In the genomic region with DNA sequence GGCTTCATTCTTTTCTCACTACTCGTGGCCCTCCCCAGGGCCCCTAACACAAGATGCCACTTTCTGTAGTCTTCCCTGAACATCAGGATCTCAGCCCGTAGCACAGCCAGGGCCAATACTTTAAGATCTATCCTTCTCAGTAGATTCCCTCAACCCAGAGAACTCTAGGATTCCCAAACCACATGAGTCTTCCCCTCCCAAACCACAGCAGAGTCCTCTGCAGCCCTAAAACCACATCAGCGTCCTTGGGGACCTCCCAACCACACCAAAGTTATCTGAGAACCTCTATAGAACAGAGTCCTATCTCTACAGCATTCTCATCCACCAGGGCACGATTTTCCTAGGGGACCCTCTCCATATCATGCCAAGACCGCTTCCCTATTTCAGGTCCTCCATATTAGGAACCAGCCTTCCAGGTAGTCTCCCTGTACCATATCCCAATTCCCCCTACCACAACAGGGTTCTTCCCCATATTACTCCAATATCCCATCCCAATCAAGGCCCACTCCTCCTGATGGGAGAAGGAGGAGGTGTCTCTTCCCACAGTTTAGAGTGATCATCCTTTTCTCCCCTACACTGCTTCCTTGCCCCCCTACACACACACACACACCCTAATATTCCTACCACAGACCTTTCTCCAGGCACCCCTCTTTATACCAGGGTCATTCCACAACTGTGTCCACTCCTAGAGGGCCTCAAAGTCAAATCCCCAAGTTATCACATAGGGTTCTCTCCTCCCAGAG, we compare ENCODE assay signal across 10 cellular contexts. TPM values are rescaled to one million over a fixed set of nuclear protein-coding genes. Genes with fewer than 3 reads are reported as not detected.
DNase-seq lines count a peak whose midpoint lies in the region; ATAC-seq, FAIRE-seq and TF ChIP-seq lines count a peak whose summit lies in the region.
"Had no signal": no experiment of that assay in that cellular context is flagged by ENCODE, and none has a peak within 500 bp of the region (broad histone marks: within the 10 kb centered on the region; RNA-seq: fewer than 3 reads in every experiment).

No MANE protein-coding gene starts in this region.

- TF ChIP-seq CTCF in cardiac muscle cell (IDR thresholded peaks at IDR 0.05; ENCODE audit: low read depth, low read length) = no peak
- no peak for TF ChIP-seq CTCF in bronchial epithelial cell (IDR thresholded peaks at IDR 0.05; ENCODE audit: insufficient read depth, low read length, severe bottlenecking)
- TF ChIP-seq CTCF in upper lobe of left lung (IDR thresholded peaks at IDR 0.05) = no peak

- 89 to 96% methylated on average over 3 to 5 of the region's 5 CpGs for WGBS in mesodermal cell (ENCODE audit: insufficient coverage in 2 of 2), 2 experiments
- 52 to 60% methylated on average over 5 of the region's 5 CpGs for WGBS in upper lobe of left lung, 2 donors

- intact Hi-C loops in Right ventricle myocardium superior (cut with DNase I) = no loop called here

- no peaks in the 10 kb centered on the region for H3K27me3 ChIP-seq in cardiac muscle cell
- H3K27me3 ChIP-seq in bronchial epithelial cell (ENCODE audit: control insufficient read depth, insufficient read depth, low read length) = no peaks in the 10 kb centered on the region
- no peaks in the 10 kb centered on the region for H3K27me3 ChIP-seq in upper lobe of left lung

- H3K4me3 ChIP-seq in cardiac muscle cell (peak overlapping the region; percentile 87), bronchial epithelial cell (ENCODE audit: low read depth, low read length) (peak overlapping the region; percentile 85), mesodermal cell (ENCODE audit: extremely low read depth, insufficient read depth, low read length, poor library complexity, severe bottlenecking) (peak overlapping the region; percentile 82), upper lobe of left lung (peak overlapping the region in 3 of 4 donors; percentile 94 to 99 (median 95))

- H3K9me3 ChIP-seq in cardiac muscle cell (ENCODE audit: low read depth) (no peaks in the 10 kb centered on the region), mesodermal cell (ENCODE audit: control insufficient read depth, low read length) (no peaks in the 10 kb centered on the region), upper lobe of left lung (no peaks in the 10 kb centered on the region)

- TF ChIP-seq POLR2A in upper lobe of left lung (IDR thresholded peaks at IDR 0.05) = no peak

- no peaks in the 10 kb centered on the region for H3K4me1 ChIP-seq in cardiac muscle cell (ENCODE audit: low read depth)
- H3K4me1 ChIP-seq in mesodermal cell (ENCODE audit: control insufficient read depth, insufficient read depth, low read length, poor library complexity, severe bottlenecking) = peaks cover 8% of the 10 kb centered on the region
- H3K4me1 ChIP-seq in upper lobe of left lung = peaks cover 17 to 23% (median 20%) of the 10 kb centered on the region in 4 donors

- peak overlapping the region; percentile 84 for H3K27ac ChIP-seq in cardiac muscle cell
- H3K27ac ChIP-seq in mesodermal cell (ENCODE audit: low read depth, low read length, severe bottlenecking) = no peak overlapping the region
- peak overlapping the region; percentile 82 to 96 (median 86) for H3K27ac ChIP-seq in upper lobe of left lung

- DNase-seq in cardiac muscle cell (ENCODE audit: low read depth in 1 of 2, low spot score in 1 of 2) (peak in 1 of 2 donors; percentile 14), Right ventricle myocardium superior (no peak), bronchial epithelial cell (ENCODE audit: low read depth) (no peak), upper lobe of left lung (no peak), NCI-H2081 (lab: John Stamatoyannopoulos, UW) (no peak), NCI-H446 treated with DMSO at 0.1 percent for 48 hours (lab: John Stamatoyannopoulos, UW) (no peak)

- FAIRE-seq in bronchial epithelial cell (lab: Jason Lieb, UNC) = no peak
- FAIRE-seq: colon had no signal

- no peak for TF ChIP-seq EP300 in upper lobe of left lung (IDR thresholded peaks at IDR 0.05)

- no peak for ATAC-seq in Right ventricle myocardium superior (ENCODE audit: poor library complexity)
- no peak for ATAC-seq in upper lobe of left lung (ENCODE audit: low FRiP score in 2 of 2)
- ATAC-seq in GM21423 (IDR thresholded peaks at IDR 0.05; ENCODE audit: unreplicated experiment) = no peak

- H3K36me3 ChIP-seq in cardiac muscle cell (peaks cover 42% of the 10 kb centered on the region), bronchial epithelial cell (ENCODE audit: control insufficient read depth, insufficient read depth, low read length) (peaks cover 22% of the 10 kb centered on the region), mesodermal cell (ENCODE audit: control insufficient read depth, insufficient read depth, low read length) (peaks cover 79% of the 10 kb centered on the region), upper lobe of left lung (peaks cover 27 to 72% (median 49%) of the 10 kb centered on the region in 4 donors)

RNA-seq across cellular contexts. Expression of a gene that starts 1.4 kb away (rescaled TPM):
- total RNA-seq in cardiac muscle cell (19.2 and 28.6 TPM in 2 replicates), Right ventricle myocardium superior (16.8 TPM), bronchial epithelial cell (3.2 and 5.8 TPM in 2 replicates), upper lobe of left lung (10 to 100 TPM; 14.6 to 33.6 (median 23.2) TPM)
- polyA plus RNA-seq in cardiac muscle cell = 22.0 and 31.4 TPM in 2 replicates
- polyA plus RNA-seq in mesodermal cell (2013, experiment 1 of 2) = 23.8 TPM
- 23.7 TPM for polyA plus RNA-seq in mesodermal cell (2013, experiment 2 of 2)

RNA-seq across cellular contexts. Expression of a gene that starts 13.7 kb away (rescaled TPM):
- total RNA-seq in cardiac muscle cell (109 and 140 TPM in 2 replicates), Right ventricle myocardium superior (52.9 TPM), bronchial epithelial cell (216 and 500 TPM in 2 replicates), upper lobe of left lung (100 to 1,000 TPM in 5 of 6 donors, 10 to 100 TPM in 1; 75.4 to 143 (median 110) TPM)
- polyA plus RNA-seq in cardiac muscle cell = 104 and 124 TPM in 2 replicates
- polyA plus RNA-seq in mesodermal cell (2013, experiment 1 of 2) = 269 TPM
- polyA plus RNA-seq in mesodermal cell (2013, experiment 2 of 2) = 261 TPM

RNA-seq across cellular contexts. Expression of a gene that starts 53.9 kb away (rescaled TPM):
- total RNA-seq in cardiac muscle cell (not detected in 2 replicates), Right ventricle myocardium superior (not detected), bronchial epithelial cell (not detected in 2 replicates), upper lobe of left lung (not detected)
- polyA plus RNA-seq in cardiac muscle cell = not detected in 2 replicates
- not detected for polyA plus RNA-seq in mesodermal cell (2013, experiment 1 of 2)
- polyA plus RNA-seq in mesodermal cell (2013, experiment 2 of 2) = not detected
- total RNA-seq: G401 had no signal
